1 cellular context compared by ENCODE assay signal in the genomic region with DNA sequence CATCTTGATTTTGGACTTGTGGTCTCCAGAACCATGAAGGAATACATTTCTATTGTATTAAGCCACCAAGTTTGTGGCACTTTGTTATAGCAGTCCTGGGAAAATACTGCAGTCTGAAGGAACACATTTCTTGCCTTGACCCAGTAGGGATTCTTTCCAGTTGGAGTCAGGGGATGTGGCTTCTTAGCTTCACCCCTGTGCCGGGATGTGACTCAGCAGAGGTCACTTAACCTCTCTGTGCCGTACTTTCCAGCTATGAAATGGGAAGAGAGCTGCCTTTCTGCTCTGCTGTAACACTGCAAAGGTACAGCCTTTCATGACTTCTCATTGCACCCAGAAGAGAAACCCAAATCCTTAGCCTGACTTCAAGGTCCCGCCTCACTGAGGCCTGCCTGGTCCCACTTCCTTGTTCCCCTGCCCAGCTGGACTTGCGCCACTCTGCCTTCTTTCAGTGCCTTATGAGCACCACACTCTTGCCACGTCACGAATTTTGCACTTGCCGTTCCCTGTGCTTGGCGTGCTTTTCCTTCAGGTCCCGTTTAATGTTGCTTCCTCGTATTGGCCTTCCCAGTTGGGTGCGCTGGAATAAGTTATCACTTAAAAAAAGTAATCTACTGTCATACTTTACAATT.
TF ChIP-seq lines count a peak whose summit lies in the region.

No MANE protein-coding gene starts in this region.

TF ChIP-seq in K562, 482 proteins besides CTCF, POLR2A, EP300 and RAD21 (continued from another document):
- TF ChIP-seq NR2C1 (IDR thresholded peaks at IDR 0.05) (no peak), NR2C1 (tag; IDR thresholded peaks at IDR 0.05) (peak; percentile 28; the same call in 1 of the 2 replicates), PRDM10 (IDR thresholded peaks at IDR 0.05; ENCODE audit: partially characterized antibody) (no peak), TEAD4 (IDR thresholded peaks at IDR 0.05; ENCODE audit: low read length) (no peak), TEAD4 (CRISPR knock-in tag; IDR thresholded peaks at IDR 0.05; ENCODE audit: borderline replicate concordance) (no peak), POLR2AphosphoS5 (IDR thresholded peaks at IDR 0.05; ENCODE audit: control insufficient read depth, insufficient read depth, low read depth, low read length) (no peak), EGR1 (conservative IDR thresholded peaks at IDR 0.05) (no peak), NFE2 (IDR thresholded peaks at IDR 0.05; ENCODE audit: low read depth) (peak; percentile 42; the same call in 1 of the 2 replicates), NR2C2 (CRISPR knock-in tag; IDR thresholded peaks at IDR 0.05) (no peak), NR2C2 (tag; IDR thresholded peaks at IDR 0.05) (0 out of 2 replicates have a peak, but pooled peaks have one; percentile 27), TFAP4 (CRISPR knock-in tag; IDR thresholded peaks at IDR 0.05; ENCODE audit: borderline replicate concordance) (peak; percentile 18; the same call in 1 of the 2 replicates)
